In genomic region chr1:215526147-215526845, GRCh38 we compare ENCODE assay signal across 9 cellular contexts. TPM values are rescaled to one million over a fixed set of nuclear protein-coding genes. Genes with fewer than 3 reads are reported as not detected.
DNase-seq lines count a peak whose midpoint lies in the region; ATAC-seq, FAIRE-seq and TF ChIP-seq lines count a peak whose summit lies in the region.
"Had no signal": no experiment of that assay in that cellular context is flagged by ENCODE, and none has a peak within 500 bp of the region (broad histone marks: within the 10 kb centered on the region; RNA-seq: fewer than 3 reads in every experiment).

No MANE protein-coding gene starts in this region.

- H3K79me2 ChIP-seq in endothelial cell of umbilical vein (ENCODE audit: control insufficient read depth, insufficient read depth, low read length) (no peaks in the 10 kb centered on the region), osteoblast (ENCODE audit: insufficient read depth, low read length) (no peaks in the 10 kb centered on the region)

- no peaks in the 10 kb centered on the region for H3K4me1 ChIP-seq in endothelial cell of umbilical vein (ENCODE audit: control insufficient read depth, extremely low read depth, insufficient read depth, low read length)
- peaks cover 3% of the 10 kb centered on the region for H3K4me1 ChIP-seq in osteoblast (ENCODE audit: insufficient read depth, low read length)

- H3K9me3 Mint-ChIP-seq in stimulated activated effector memory CD8-positive, alpha-beta T cell treated with anti-CD3 and anti-CD28 coated beads, Interleukin-12 subunit alpha, Interleukin-12 subunit beta, amount 100 ng/mL, for 72 hours: no peaks in the 10 kb centered on the region

- H3K36me3 ChIP-seq in endothelial cell of umbilical vein (ENCODE audit: control insufficient read depth in 2 of 2, extremely low read depth in 1 of 2, insufficient read depth in 2 of 2, low read length in 2 of 2): no peaks in the 10 kb centered on the region
- no peaks in the 10 kb centered on the region for H3K36me3 ChIP-seq in osteoblast (ENCODE audit: insufficient read depth, low read length)
- H3K36me3 ChIP-seq: neutrophil had no signal

- no peak overlapping the region for H3K27ac Mint-ChIP-seq in stimulated activated effector memory CD8-positive, alpha-beta T cell treated with anti-CD3 and anti-CD28 coated beads, Interleukin-12 subunit alpha, Interleukin-12 subunit beta, amount 100 ng/mL, for 72 hours

- no peaks in the 10 kb centered on the region for H3K4me1 Mint-ChIP-seq in stimulated activated effector memory CD8-positive, alpha-beta T cell treated with anti-CD3 and anti-CD28 coated beads, Interleukin-12 subunit alpha, Interleukin-12 subunit beta, amount 100 ng/mL, for 72 hours

- no peak overlapping the region for H3K4me3 ChIP-seq in endothelial cell of umbilical vein (replicated peaks in 1 of 3; ENCODE audit: insufficient read depth in 1 of 3, low read depth in 1 of 3, low read length in 3 of 3)
- H3K4me3 ChIP-seq in osteoblast (ENCODE audit: insufficient read depth, low read length): no peak overlapping the region

- H3K9me3 ChIP-seq in endothelial cell of umbilical vein (replicated peaks; ENCODE audit: control insufficient read depth, insufficient read depth, low read length) (no peaks in the 10 kb centered on the region), osteoblast (ENCODE audit: low read depth, low read length) (no peaks in the 10 kb centered on the region)
- H3K9me3 ChIP-seq: neutrophil had no signal

- TF ChIP-seq CTCF in GM20000 (IDR thresholded peaks at IDR 0.05; ENCODE audit: extremely low read depth, missing control alignments) (peak; percentile 7), endothelial cell of umbilical vein (IDR thresholded peaks at IDR 0.05; ENCODE audit: extremely low read depth in 1 of 2, insufficient read depth in 1 of 2, low read depth in 1 of 2, low read length in 2 of 2) (peak; percentile 32 to 36), osteoblast (IDR thresholded peaks at IDR 0.05; ENCODE audit: extremely low read depth, low read depth, low read length) (peak; percentile 57)

- H3K4me3 Mint-ChIP-seq in stimulated activated effector memory CD8-positive, alpha-beta T cell treated with anti-CD3 and anti-CD28 coated beads, Interleukin-12 subunit alpha, Interleukin-12 subunit beta, amount 100 ng/mL, for 72 hours: no peak overlapping the region

- H3K9ac ChIP-seq in endothelial cell of umbilical vein (replicated peaks; ENCODE audit: extremely low read depth, insufficient read depth, low read length): no peak overlapping the region

- BruUV-seq in endothelial cell of umbilical vein (replicated peaks; lab: Mats Ljungman, UMichigan): no TSS peak

- dilution Hi-C loops in endothelial cell of umbilical vein (cut with MboI; ENCODE audit: extremely low pct_ligation_motif_present, low sequenced_read_pairs): no loop called here

- peak; percentile 70 for DNase-seq in DMS153 (lab: John Stamatoyannopoulos, UW)
- DNase-seq in GM20000 (ENCODE audit: low spot score): peak; percentile 29
- DNase-seq in Kasumi-1 (lab: John Stamatoyannopoulos, UW): peak; percentile 56 to 77
- DNase-seq in OCI-M1 (lab: John Stamatoyannopoulos, UW): peak; percentile 79
- peak; percentile 61 for DNase-seq in endothelial cell of umbilical vein (ENCODE audit: low read depth, low spot score)
- DNase-seq in osteoblast (ENCODE audit: insufficient read length, low spot score, missing footprints): no peak
- DNase-seq in stimulated activated effector memory CD8-positive, alpha-beta T cell treated with anti-CD3 and anti-CD28 coated beads, Interleukin-12 subunit alpha, Interleukin-12 subunit beta, amount 100 ng/mL, for 72 hours (ENCODE audit: low spot score in 2 of 2): no peak
- DNase-seq in activated gamma-delta T cell treated with Interleukin-2 at 50 U/mL for 16 hours: no peak

- CTCF ChIA-PET in endothelial cell of umbilical vein (lab: Charles Lee): interaction anchor here (0.5 to 2.9 kb wide), 38 partner anchors 9 to 1403 kb away, joined by 3 to 59 read pairs (median 4); no protein-coding TSS in a partner anchor

- H3K27ac ChIP-seq in endothelial cell of umbilical vein (ENCODE audit: insufficient read depth, low read depth, low read length) (no peak overlapping the region), osteoblast (ENCODE audit: low read depth, low read length) (no peak overlapping the region)
- H3K27ac ChIP-seq: neutrophil had no signal

- H3K27me3 ChIP-seq in endothelial cell of umbilical vein (ENCODE audit: control insufficient read depth in 2 of 2, insufficient read depth in 2 of 2, low read length in 2 of 2) (peaks cover 0 to 2% of the 10 kb centered on the region in 2 experiments), osteoblast (ENCODE audit: insufficient read depth, low read length) (no peaks in the 10 kb centered on the region)

- H3K9me1 ChIP-seq in endothelial cell of umbilical vein (replicated peaks; ENCODE audit: control insufficient read depth, extremely low read depth, insufficient read depth, low read length): no peaks in the 10 kb centered on the region

- peak; percentile 73 for FAIRE-seq in endothelial cell of umbilical vein (lab: Jason Lieb, UNC)

- H3K4me2 ChIP-seq in endothelial cell of umbilical vein (ENCODE audit: insufficient read depth, low read length): no peak overlapping the region
- H3K4me2 ChIP-seq in osteoblast (ENCODE audit: insufficient read depth, low read length): no peak overlapping the region

- POLR2A ChIA-PET in endothelial cell of umbilical vein (lab: Charles Lee): no interaction called here

- H2AFZ ChIP-seq in endothelial cell of umbilical vein (ENCODE audit: low read depth, low read length) (no peak overlapping the region), osteoblast (ENCODE audit: low read length) (peak overlapping the region; percentile 25)

- TF ChIP-seq POLR2A in endothelial cell of umbilical vein (IDR thresholded peaks at IDR 0.05; ENCODE audit: low read depth, low read length): no peak

- no peaks in the 10 kb centered on the region for H3K36me3 Mint-ChIP-seq in stimulated activated effector memory CD8-positive, alpha-beta T cell treated with anti-CD3 and anti-CD28 coated beads, Interleukin-12 subunit alpha, Interleukin-12 subunit beta, amount 100 ng/mL, for 72 hours

- intact Hi-C loops in endothelial cell of umbilical vein (cut with micrococcal nuclease): loop anchor here (1.0 to 5.0 kb wide), 9 partner anchors 81 to 1299 kb away; no protein-coding TSS in a partner anchor

- no peak for ATAC-seq in stimulated activated effector memory CD8-positive, alpha-beta T cell treated with anti-CD3 and anti-CD28 coated beads, Interleukin-12 subunit alpha, Interleukin-12 subunit beta, amount 100 ng/mL, for 72 hours

- H4K20me1 ChIP-seq in endothelial cell of umbilical vein (replicated peaks; ENCODE audit: control insufficient read depth, extremely low read depth, insufficient read depth, low read length): no peaks in the 10 kb centered on the region
- no peaks in the 10 kb centered on the region for H4K20me1 ChIP-seq in osteoblast (ENCODE audit: insufficient read depth, low read length)

TF ChIP-seq in endothelial cell of umbilical vein, 7 proteins besides CTCF, POLR2A, EP300 and RAD21:
- TF ChIP-seq MAX (IDR thresholded peaks at IDR 0.05; ENCODE audit: insufficient read depth, insufficient read length) (no peak), GATA2 (IDR thresholded peaks at IDR 0.05; ENCODE audit: insufficient read depth, insufficient read length, low read depth, low read length) (no peak), JUN (IDR thresholded peaks at IDR 0.05; ENCODE audit: borderline replicate concordance, insufficient read depth, insufficient read length, low read depth) (no peak), MYC (IDR thresholded peaks at IDR 0.05; ENCODE audit: low read depth, low read length) (no peak), EZH2 (IDR thresholded peaks at IDR 0.05; ENCODE audit: borderline replicate concordance, low read depth, low read length, severe bottlenecking) (no peak)

RNA-seq across cellular contexts. Expression of gene KCTD3, which starts 40.8 kb away (rescaled TPM):
- total RNA-seq in endothelial cell of umbilical vein: 28.3 and 31.1 TPM in 2 replicates
- polyA plus RNA-seq in endothelial cell of umbilical vein: 19.1 and 20.0 TPM in 2 replicates
- polyA plus RNA-seq in endothelial cell of umbilical vein (2011; cell fraction: cytosol; rRNA removed): 23.6 and 28.3 TPM in 2 replicates
- 66.1 and 69.2 TPM in 2 replicates for polyA plus RNA-seq in endothelial cell of umbilical vein (2011; cell fraction: nucleus; rRNA removed)
- 16.3 and 21.5 TPM in 2 replicates for polyA plus RNA-seq in endothelial cell of umbilical vein (2012)
- polyA minus RNA-seq in endothelial cell of umbilical vein: 54.4 and 77.6 TPM in 2 replicates
- polyA minus RNA-seq in endothelial cell of umbilical vein (2011; cell fraction: cytosol; rRNA and poly(A)+ RNA removed): 51.9 TPM
- polyA minus RNA-seq in endothelial cell of umbilical vein (2011; cell fraction: nucleus; rRNA and poly(A)+ RNA removed): 45.5 and 64.6 TPM in 2 replicates
- total RNA-seq in osteoblast: 48.9 and 55.7 TPM in 2 replicates

Comparison
In these comparisons a context has a peak if more than half of its experiments do, and no peak if none do; other contexts are left out.
1. DNase-seq: peak in DMS153 (single experiment), GM20000 (single experiment), Kasumi-1 (2 of 2), OCI-M1 (single experiment) and endothelial cell of umbilical vein (single experiment); none in osteoblast (single experiment), stimulated activated effector memory CD8-positive, alpha-beta T cell treated with anti-CD3 and anti-CD28 coated beads, Interleukin-12 subunit alpha, Interleukin-12 subunit beta, amount 100 ng/mL, for 72 hours (0 of 2) and activated gamma-delta T cell treated with Interleukin-2 at 50 U/mL for 16 hours (single experiment).
2. CTCF ChIP-seq: peak in every context shown above with its lines; median percentile 57 in osteoblast; 34 in endothelial cell of umbilical vein; 7 in GM20000.